In the genomic region with DNA sequence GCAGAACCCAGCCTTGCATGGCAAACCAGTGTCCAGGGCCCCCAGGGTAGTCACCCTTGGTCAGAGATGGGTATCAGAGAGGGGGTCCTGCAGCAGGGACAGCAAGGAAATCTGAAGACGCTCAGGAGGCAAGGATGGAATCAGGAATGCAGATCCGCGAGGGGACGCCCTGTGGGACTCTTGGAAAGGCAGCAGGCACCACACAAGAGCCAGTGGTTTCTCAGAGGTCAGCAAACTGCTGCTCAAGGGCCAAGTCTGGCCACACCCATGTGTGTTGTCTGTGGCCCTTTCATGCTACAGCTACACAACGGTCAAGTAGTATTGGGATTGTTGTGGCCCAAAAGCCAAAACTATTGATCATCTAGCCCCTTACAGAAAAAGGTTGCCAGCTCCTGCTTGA, we compare ENCODE assay signal across 22 cellular contexts.
"Had no signal": no experiment of that assay in that cellular context is flagged by ENCODE, and none has a peak within 500 bp of the region (broad histone marks: within the 10 kb centered on the region; RNA-seq: fewer than 3 reads in every experiment).

No MANE protein-coding gene starts in this region.

- H3K4me1 ChIP-seq: left ventricle myocardium inferior, pancreas, prostate gland, suprapubic skin, tibial nerve, uterus had no signal

- H3K4me3 ChIP-seq: left ventricle myocardium inferior, lung, pancreas, prostate gland, skin epidermis, suprapubic skin, thoracic aorta, tibial nerve, uterus had no signal

- FAIRE-seq: pancreas had no signal

- DNase-seq: islet precursor cell; left ventricle myocardium inferior; mesendoderm; naive B cell; natural killer cell; nephron progenitor cell; pancreas; posterior cingulate gyrus; retina; right cardiac atrium; stimulated activated CD4-positive, alpha-beta T cell treated with anti-CD3 and anti-CD28 coated beads, Interleukin-12 subunit alpha, Interleukin-12 subunit beta, amount 100 ng/mL, for 4 hours; stimulated activated CD4-positive, alpha-beta T cell treated with anti-CD3 and anti-CD28 coated beads, Interleukin-15, amount 100 ng/mL, for 24 hours; stimulated activated CD4-positive, alpha-beta T cell treated with anti-CD3 and anti-CD28 coated beads, Interleukin-2, amount 100 ng/mL, for 24 hours; stimulated activated CD4-positive, alpha-beta T cell treated with anti-CD3 and anti-CD28 coated beads, Interleukin-4, amount 100 ng/mL, for 1 hour; stimulated activated naive B cell treated with anti-CD40 and anti-IgM and Interleukin-4, amounts not matched to agents 10 μg/mL and 1 μg/mL and 100 μg/mL, for 72 hours; uterus had no signal

- H3K27ac ChIP-seq: left ventricle myocardium inferior, pancreas, prostate gland, suprapubic skin, thoracic aorta, tibial nerve, uterus had no signal

- H3K27me3 ChIP-seq: pancreas, tibial nerve, uterus had no signal

- H3K36me3 ChIP-seq: left ventricle myocardium inferior, pancreas, prostate gland, suprapubic skin, thoracic aorta, tibial nerve, uterus had no signal

- H3K9me3 ChIP-seq: left ventricle myocardium inferior, pancreas, prostate gland, suprapubic skin, thoracic aorta, tibial nerve, uterus had no signal
